Comparison of ENCODE assay signal across 11 cellular contexts in genomic region chr10:72330059-72330426, GRCh38. TPM values are rescaled to one million over a fixed set of nuclear protein-coding genes. Genes with fewer than 3 reads are reported as not detected.
A peak's percentile ranks its signal among the peaks of the same experiment; 100 is the strongest.
DNase-seq lines count a peak whose midpoint lies in the region; ATAC-seq, FAIRE-seq and TF ChIP-seq lines count a peak whose summit lies in the region.
"Had no signal": no experiment of that assay in that cellular context is flagged by ENCODE, and none has a peak within 500 bp of the region (broad histone marks: within the 10 kb centered on the region; RNA-seq: fewer than 3 reads in every experiment).

No MANE protein-coding gene starts in this region.

- peaks cover 31% of the 10 kb centered on the region for H3K4me1 ChIP-seq in right cardiac atrium (ENCODE audit: control insufficient read depth, insufficient read depth, low read length)
- peaks cover 7 to 93% (median 70%) of the 10 kb centered on the region in 12 donors for H3K4me1 ChIP-seq in heart left ventricle
- H3K4me1 ChIP-seq in naive thymus-derived CD4-positive, alpha-beta T cell (ENCODE audit: control insufficient read depth in 2 of 2, insufficient read depth in 2 of 2, low read length in 2 of 2), result peaks cover 66 to 76% of the 10 kb centered on the region in 2 donors
- H3K4me1 ChIP-seq in small intestine (ENCODE audit: control insufficient read depth in 2 of 2, insufficient read depth in 1 of 2, low read depth in 1 of 2, low read length in 1 of 2), result peaks cover 4 to 9% of the 10 kb centered on the region in 2 donors

- no peak for TF ChIP-seq POLR2A in heart left ventricle (IDR thresholded peaks at IDR 0.05)

- DNase-seq in right cardiac atrium (no peak), heart left ventricle (no peak), amniotic epithelial cell (ENCODE audit: low read depth) (peak; percentile 30), cerebellar nuclear complex (lab: John Stamatoyannopoulos, UW) (no peak), NCI-H2227 (lab: John Stamatoyannopoulos, UW; ENCODE audit: unreplicated experiment) (no peak), small intestine (no peak)
- no peak for DNase-seq in naive thymus-derived CD4-positive, alpha-beta T cell
- DNase-seq: SIG-M5, uterus had no signal

- TF ChIP-seq CTCF in heart left ventricle (IDR thresholded peaks at IDR 0.05), result no peak

- peak overlapping the region; percentile 89 to 99 (median 97) for H3K27ac Mint-ChIP-seq in naive thymus-derived CD4-positive, alpha-beta T cell

- FAIRE-seq in small intestine (lab: Jason Lieb, UNC), result no peak

- H3K36me3 ChIP-seq in heart left ventricle, result peaks cover 0 to 10% (median 0%) of the 10 kb centered on the region in 9 donors
- H3K36me3 ChIP-seq in naive thymus-derived CD4-positive, alpha-beta T cell (ENCODE audit: control insufficient read depth in 2 of 3, insufficient read depth in 3 of 3, low read length in 3 of 3), result no peaks in the 10 kb centered on the region
- H3K36me3 ChIP-seq in small intestine (ENCODE audit: control insufficient read depth in 2 of 2, insufficient read depth in 2 of 2, low read length in 2 of 2), result peaks cover 3 to 4% of the 10 kb centered on the region in 2 donors
- H3K36me3 ChIP-seq: uterus had no signal

- no peaks in the 10 kb centered on the region for H3K27me3 Mint-ChIP-seq in naive thymus-derived CD4-positive, alpha-beta T cell

- 76% methylated on average over 2 of the region's 2 CpGs for WGBS in right cardiac atrium
- WGBS in heart left ventricle, 4 donors, result 66 to 93% (median 86%) methylated on average over 2 of the region's 2 CpGs
- WGBS in small intestine, 3 donors, result 85 to 90% (median 89%) methylated on average over 2 of the region's 2 CpGs

- H3K27me3 ChIP-seq in right cardiac atrium (ENCODE audit: control insufficient read depth, insufficient read depth) (no peaks in the 10 kb centered on the region), heart left ventricle (no peaks in the 10 kb centered on the region), small intestine (ENCODE audit: control insufficient read depth in 2 of 2, insufficient read depth in 2 of 2, low read length in 2 of 2) (no peaks in the 10 kb centered on the region)
- no peaks in the 10 kb centered on the region for H3K27me3 ChIP-seq in naive thymus-derived CD4-positive, alpha-beta T cell (ENCODE audit: control insufficient read depth in 2 of 2, insufficient read depth in 2 of 2, low read length in 2 of 2)
- H3K27me3 ChIP-seq: BE2C, uterus had no signal

- H3K9me3 ChIP-seq in right cardiac atrium (ENCODE audit: control insufficient read depth, low read length) (no peaks in the 10 kb centered on the region), heart left ventricle (no peaks in the 10 kb centered on the region), small intestine (ENCODE audit: control insufficient read depth, low read depth) (no peaks in the 10 kb centered on the region)
- no peaks in the 10 kb centered on the region for H3K9me3 ChIP-seq in naive thymus-derived CD4-positive, alpha-beta T cell (ENCODE audit: control insufficient read depth in 2 of 3, low read length in 3 of 3)
- H3K9me3 ChIP-seq: BE2C, uterus had no signal

- peaks cover 0 to 20% (median 0%) of the 10 kb centered on the region in 5 donors for H3K36me3 Mint-ChIP-seq in naive thymus-derived CD4-positive, alpha-beta T cell

- POLR2A ChIA-PET in naive thymus-derived CD4-positive, alpha-beta T cell (lab: Charles Lee), result interaction anchor here (0.6 to 7.3 kb wide), 10 partner anchors 11 to 270 kb away, joined by 3 to 86 read pairs (median 4); partner anchors contain the start of gene DDIT4

- H3K4me3 ChIP-seq in right cardiac atrium (ENCODE audit: low read length) (no peak overlapping the region), heart left ventricle (no peak overlapping the region), small intestine (ENCODE audit: low read depth in 1 of 2, low read length in 2 of 2) (no peak overlapping the region)
- no peak overlapping the region for H3K4me3 ChIP-seq in naive thymus-derived CD4-positive, alpha-beta T cell (ENCODE audit: low read length)
- H3K4me3 ChIP-seq: uterus had no signal

- no peak for ATAC-seq in right cardiac atrium
- ATAC-seq in heart left ventricle, result no peak
- no peak for ATAC-seq in naive thymus-derived CD4-positive, alpha-beta T cell
- ATAC-seq in GM18873 (IDR thresholded peaks at IDR 0.05; ENCODE audit: low FRiP score, unreplicated experiment), result no peak

- intact Hi-C loops in right cardiac atrium (cut with DNase I) (loop anchor here in 3 of 4 donors (10.0 kb wide), 6 partner anchors 55 to 365 kb away; partner anchors contain the start of genes ANAPC16 (in 1 of the 3), ASCC1 (in 1 of the 3), CHST3 (in 1 of the 3) and DDIT4 (in 1 of the 3)), heart left ventricle (cut with DNase I) (loop anchor here in 6 of 10 donors (2.0 to 10.0 kb wide), 5 partner anchors 57 to 435 kb away; partner anchors contain the start of gene DDIT4 (in 1 of the 6))
- intact Hi-C loops in naive thymus-derived CD4-positive, alpha-beta T cell (cut with micrococcal nuclease), result no loop called here

- H3K27ac ChIP-seq in right cardiac atrium (ENCODE audit: low read length) (peak overlapping the region; percentile 39), heart left ventricle (peak overlapping the region in 2 of 12 donors; percentile 65 to 72), small intestine (ENCODE audit: low read depth in 1 of 2, low read length in 1 of 2) (peak overlapping the region in 1 of 2 donors; percentile 8)
- peak overlapping the region; percentile 70 for H3K27ac ChIP-seq in naive thymus-derived CD4-positive, alpha-beta T cell (ENCODE audit: low read depth, low read length)
- H3K27ac ChIP-seq: uterus had no signal

- CTCF ChIA-PET in naive thymus-derived CD4-positive, alpha-beta T cell (lab: Charles Lee), result interaction anchor here (0.7 to 2.1 kb wide), 5 partner anchors 8 to 251 kb away, joined by 3 to 11 read pairs (median 3); partner anchors contain the start of gene DDIT4

- peaks cover 45 to 83% (median 81%) of the 10 kb centered on the region in 7 donors for H3K4me1 Mint-ChIP-seq in naive thymus-derived CD4-positive, alpha-beta T cell

- peaks cover 0 to 6% (median 0%) of the 10 kb centered on the region in 11 donors for H3K9me3 Mint-ChIP-seq in naive thymus-derived CD4-positive, alpha-beta T cell

- H3K4me3 Mint-ChIP-seq in naive thymus-derived CD4-positive, alpha-beta T cell, result peak overlapping the region; percentile 19 to 93 (median 67)

RNA-seq across cellular contexts. Expression of gene DNAJB12, which starts 24.7 kb away (rescaled TPM):
- total RNA-seq in right cardiac atrium (10 to 100 TPM; 26.9 to 35.0 (median 30.9) TPM), heart left ventricle (10 to 100 TPM; 23.8 to 42.5 (median 29.1) TPM)
- polyA plus RNA-seq in right cardiac atrium (25.8 TPM), heart left ventricle (10 to 100 TPM; 21.1 to 36.0 TPM), small intestine (10 to 100 TPM; 17.0 to 27.3 (median 18.6) TPM)
- total RNA-seq in naive thymus-derived CD4-positive, alpha-beta T cell, result 10 to 100 TPM; 24.6 to 40.5 (median 36.2) TPM
- polyA plus RNA-seq in naive thymus-derived CD4-positive, alpha-beta T cell, result 10 to 100 TPM; 17.6 to 27.6 TPM

RNA-seq across cellular contexts. Expression of gene DDIT4, which starts 56.3 kb away (rescaled TPM):
- 100 to 1,000 TPM in 1 of 4 donors, 10 to 100 TPM in 3; 33.0 to 113 (median 76.5) TPM for total RNA-seq in right cardiac atrium
- 53.6 TPM for polyA plus RNA-seq in right cardiac atrium
- 10 to 100 TPM; 14.6 to 68.2 (median 40.4) TPM for total RNA-seq in heart left ventricle
- 100 to 1,000 TPM in 1 of 2 donors, 10 to 100 TPM in 1; 59.4 to 112 TPM for polyA plus RNA-seq in heart left ventricle
- total RNA-seq in naive thymus-derived CD4-positive, alpha-beta T cell, result 100 to 1,000 TPM in 3 of 5 experiments, 10 to 100 TPM in 2; 25.4 to 335 (median 135) TPM
- 100 to 1,000 TPM in 1 of 2 donors, 10 to 100 TPM in 1; 80.4 to 219 TPM for polyA plus RNA-seq in naive thymus-derived CD4-positive, alpha-beta T cell
- polyA plus RNA-seq in small intestine, result 100 to 1,000 TPM in 1 of 3 donors, 10 to 100 TPM in 2; 34.4 to 330 (median 36.5) TPM

Comparison
In these comparisons a context has a peak if more than half of its experiments do, and no peak if none do; other contexts are left out.
1. intact Hi-C loops: an anchor here in right cardiac atrium (10.0 kb wide) and heart left ventricle (2.0 to 10.0 kb wide); none called in naive thymus-derived CD4-positive, alpha-beta T cell.